Comparison of ENCODE assay signal across 28 cellular contexts in genomic region chrX:31440546-31440945, GRCh38.
"Had no signal": no experiment of that assay in that cellular context is flagged by ENCODE, and none has a peak within 500 bp of the region (broad histone marks: within the 10 kb centered on the region; RNA-seq: fewer than 3 reads in every experiment).

No MANE protein-coding gene starts in this region.

- H3K4me3 ChIP-seq: dorsolateral prefrontal cortex, gastrocnemius medialis, hepatocyte, left lung, prostate gland, sigmoid colon, skin epidermis, spleen, testis, tibial artery had no signal

- H3K36me3 ChIP-seq: gastrocnemius medialis, left lung, prostate gland, sigmoid colon, spleen, tibial artery had no signal

- H2AFZ ChIP-seq: hepatocyte had no signal

- H3K36me3 Mint-ChIP-seq: naive thymus-derived CD8-positive, alpha-beta T cell; stimulated activated memory B cell treated with anti-CD40 and anti-IgM and Interleukin-4, amounts not matched to agents 10 μg/mL and 1 μg/mL and 100 μg/mL, for 72 hours; type B pancreatic cell had no signal

- H3K79me2 ChIP-seq: hepatocyte had no signal

- ATAC-seq: esophagus mucosa; gastrocnemius medialis; left cardiac atrium; left lung; naive thymus-derived CD8-positive, alpha-beta T cell; right cardiac atrium; stimulated activated memory B cell treated with anti-CD40 and anti-IgM and Interleukin-4, amounts not matched to agents 10 μg/mL and 1 μg/mL and 100 μg/mL, for 72 hours; stimulated activated naive CD8-positive, alpha-beta T cell treated with anti-CD3 and anti-CD28 coated beads, Interleukin-15, Interleukin-2, amounts not matched to agents 100 U/mL and 50 U/mL, for 24 hours had no signal

- H3K4me1 ChIP-seq: gastrocnemius medialis, left lung, prostate gland, sigmoid colon, spleen, testis, tibial artery had no signal

- H3K27ac Mint-ChIP-seq: naive thymus-derived CD8-positive, alpha-beta T cell; nephron progenitor cell; stimulated activated memory B cell treated with anti-CD40 and anti-IgM and Interleukin-4, amounts not matched to agents 10 μg/mL and 1 μg/mL and 100 μg/mL, for 72 hours; type B pancreatic cell had no signal

- H3K27me3 ChIP-seq: gastrocnemius medialis, hepatocyte, left lung, sigmoid colon, spleen, testis, tibial artery had no signal

- H3K27me3 Mint-ChIP-seq: stimulated activated memory B cell treated with anti-CD40 and anti-IgM and Interleukin-4, amounts not matched to agents 10 μg/mL and 1 μg/mL and 100 μg/mL, for 72 hours; type B pancreatic cell had no signal

- H3K9me3 ChIP-seq: gastrocnemius medialis, left lung, prostate gland, sigmoid colon, spleen, testis, tibial artery had no signal

- DNase-seq: dorsolateral prefrontal cortex; effector CD4-positive, alpha-beta T cell; foreskin fibroblast; gastrocnemius medialis; head of caudate nucleus; left cardiac atrium; left lung; mammary epithelial cell; mesendoderm; midbrain; naive thymus-derived CD8-positive, alpha-beta T cell; nephron progenitor cell; nucleus accumbens; right cardiac atrium; sigmoid colon; spleen; stimulated activated CD4-positive, alpha-beta T cell treated with anti-CD3 and anti-CD28 coated beads, Interleukin-4, amount 100 ng/mL, for 4 hours; stimulated activated naive CD8-positive, alpha-beta T cell treated with anti-CD3 and anti-CD28 coated beads, Interleukin-15, Interleukin-2, amounts not matched to agents 100 U/mL and 50 U/mL, for 24 hours; substantia nigra; testis; tibial artery had no signal

- H3K4me1 Mint-ChIP-seq: naive thymus-derived CD8-positive, alpha-beta T cell; stimulated activated memory B cell treated with anti-CD40 and anti-IgM and Interleukin-4, amounts not matched to agents 10 μg/mL and 1 μg/mL and 100 μg/mL, for 72 hours had no signal

- H3K4me2 ChIP-seq: hepatocyte had no signal

- H3K4me3 Mint-ChIP-seq: naive thymus-derived CD8-positive, alpha-beta T cell; nephron progenitor cell; stimulated activated memory B cell treated with anti-CD40 and anti-IgM and Interleukin-4, amounts not matched to agents 10 μg/mL and 1 μg/mL and 100 μg/mL, for 72 hours; type B pancreatic cell had no signal

- H3K9me3 Mint-ChIP-seq: naive thymus-derived CD8-positive, alpha-beta T cell; stimulated activated memory B cell treated with anti-CD40 and anti-IgM and Interleukin-4, amounts not matched to agents 10 μg/mL and 1 μg/mL and 100 μg/mL, for 72 hours; type B pancreatic cell had no signal

- H3K27ac ChIP-seq: dorsolateral prefrontal cortex, epithelial cell of prostate, gastrocnemius medialis, hepatocyte, left lung, prostate gland, sigmoid colon, skin epidermis, spleen, tibial artery had no signal
